9 cellular contexts compared by ENCODE assay signal in the genomic region with DNA sequence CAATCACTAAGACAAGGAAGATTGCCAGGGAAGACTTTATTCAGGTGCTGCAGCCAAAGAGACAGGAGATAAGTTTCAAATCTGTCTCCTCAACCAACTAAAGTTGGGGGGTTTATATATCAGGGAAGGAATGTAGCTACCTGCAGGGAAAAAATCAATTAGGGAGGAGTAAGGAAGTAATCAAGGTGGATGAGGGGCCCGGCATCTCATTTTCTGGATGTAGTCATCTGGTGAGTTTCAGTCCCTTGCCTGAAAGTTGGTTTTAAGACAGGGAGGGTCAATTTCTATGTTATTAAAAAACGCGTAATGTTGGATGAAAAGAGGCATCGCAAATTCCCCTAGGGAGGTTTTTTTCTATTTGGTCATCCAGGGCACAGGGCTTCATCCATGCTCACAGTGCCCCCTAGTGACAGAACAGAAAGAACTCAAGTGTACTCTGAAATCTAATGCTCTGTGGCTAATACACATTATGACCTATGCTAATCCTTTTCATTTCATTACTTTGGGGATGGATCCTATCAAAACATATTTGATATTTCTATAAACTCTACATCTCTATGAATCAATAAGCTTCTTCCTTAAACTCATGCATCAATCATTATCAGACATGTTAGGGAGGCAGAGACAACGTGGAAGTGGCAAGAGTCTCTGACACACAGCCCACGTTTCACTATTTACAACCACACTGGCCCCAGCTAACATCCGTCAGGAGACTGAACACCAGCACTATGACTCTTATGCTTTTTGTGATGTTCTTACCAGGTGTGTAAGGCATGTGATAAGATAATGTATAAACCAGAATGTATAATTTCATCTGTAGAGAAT.
DNase-seq lines count a peak whose midpoint lies in the region; ATAC-seq and TF ChIP-seq lines count a peak whose summit lies in the region.
"Had no signal": no experiment of that assay in that cellular context is flagged by ENCODE, and none has a peak within 500 bp of the region (broad histone marks: within the 10 kb centered on the region; RNA-seq: fewer than 3 reads in every experiment).

No MANE protein-coding gene starts in this region.

- no peaks in the 10 kb centered on the region for H3K27me3 Mint-ChIP-seq in activated T-cell treated with anti-CD3 and anti-CD28 coated beads, Interleukin-2, amount 50 U/mL, for 24 hours

- H3K27ac ChIP-seq in brain microvascular endothelial cell (no peak overlapping the region), lung (ENCODE audit: low read depth in 1 of 2, low read length in 1 of 2) (no peak overlapping the region)

- H3K27me3 ChIP-seq in brain microvascular endothelial cell (replicated peaks) (no peaks in the 10 kb centered on the region), lung (ENCODE audit: control insufficient read depth, insufficient read depth) (no peaks in the 10 kb centered on the region)

- peak; percentile 84 for ATAC-seq in GM21381 (IDR thresholded peaks at IDR 0.05; ENCODE audit: unreplicated experiment)
- ATAC-seq in HG03521 (IDR thresholded peaks at IDR 0.05; ENCODE audit: unreplicated experiment) = peak; percentile 82
- ATAC-seq in lung (ENCODE audit: insufficient read depth, low FRiP score) = peak; percentile 60

- H3K9me3 Mint-ChIP-seq in activated T-cell treated with anti-CD3 and anti-CD28 coated beads, Interleukin-2, amount 50 U/mL, for 24 hours = no peaks in the 10 kb centered on the region

- TF ChIP-seq CTCF in brain microvascular endothelial cell (IDR thresholded peaks at IDR 0.05; ENCODE audit: low read depth, low read length, missing control alignments) (peak; percentile 74), lung (IDR thresholded peaks at IDR 0.05; ENCODE audit: control extremely low read depth, extremely low read depth) (peak; percentile 11)

- H3K4me3 Mint-ChIP-seq in activated T-cell treated with anti-CD3 and anti-CD28 coated beads, Interleukin-2, amount 50 U/mL, for 24 hours = no peak overlapping the region

- DNase-seq in activated T-cell treated with anti-CD3 and anti-CD28 coated beads for 48 hours (ENCODE audit: low read depth) (peak; percentile 1), NCI-H82 (lab: John Stamatoyannopoulos, UW) (peak; percentile 78), brain microvascular endothelial cell (peak; percentile 6), lung (ENCODE audit: low spot score) (no peak)
- no peak for DNase-seq in activated T-cell treated with anti-CD3 and anti-CD28 coated beads, Interleukin-2, amount 50 U/mL, for 24 hours
- no peak for DNase-seq in stimulated activated naive CD4-positive, alpha-beta T cell treated with Interleukin-2 at 50 U/mL for 16 hours (lab: John Stamatoyannopoulos, UW)
- DNase-seq: left cardiac atrium had no signal

- in situ Hi-C loops in brain microvascular endothelial cell (cut with HindIII; ENCODE audit: low pct_ligation_motif_present, low sequenced_read_pairs) = no loop called here

- no peaks in the 10 kb centered on the region for H3K9me3 ChIP-seq in lung (ENCODE audit: control insufficient read depth in 2 of 2, insufficient read depth in 1 of 2, low read length in 1 of 2)

- H3K27ac Mint-ChIP-seq in activated T-cell treated with anti-CD3 and anti-CD28 coated beads, Interleukin-2, amount 50 U/mL, for 24 hours = no peak overlapping the region

- H3K36me3 ChIP-seq in brain microvascular endothelial cell (replicated peaks) (no peaks in the 10 kb centered on the region), lung (ENCODE audit: control insufficient read depth in 2 of 2, insufficient read depth in 2 of 2, low read length in 2 of 2) (no peaks in the 10 kb centered on the region)

- H3K4me3 ChIP-seq in brain microvascular endothelial cell (ENCODE audit: low read depth, low read length) (no peak overlapping the region), lung (no peak overlapping the region)

- no peaks in the 10 kb centered on the region for H3K4me1 ChIP-seq in lung (ENCODE audit: control insufficient read depth in 2 of 2, insufficient read depth in 2 of 2, low read length in 2 of 2)

- no peaks in the 10 kb centered on the region for H3K36me3 Mint-ChIP-seq in activated T-cell treated with anti-CD3 and anti-CD28 coated beads, Interleukin-2, amount 50 U/mL, for 24 hours (ENCODE audit: low read depth)

- WGBS in lung, 2 donors = 23 to 28% methylated on average over 7 of the region's 7 CpGs

- no peaks in the 10 kb centered on the region for H3K4me1 Mint-ChIP-seq in activated T-cell treated with anti-CD3 and anti-CD28 coated beads, Interleukin-2, amount 50 U/mL, for 24 hours (ENCODE audit: low read depth)

Comparison
In these comparisons a context has a peak if more than half of its experiments do, and no peak if none do; other contexts are left out.
1. DNase-seq: peak in activated T-cell treated with anti-CD3 and anti-CD28 coated beads for 48 hours (single experiment), NCI-H82 (single experiment) and brain microvascular endothelial cell (single experiment); none in activated T-cell treated with anti-CD3 and anti-CD28 coated beads, Interleukin-2, amount 50 U/mL, for 24 hours (single experiment), lung (single experiment) and stimulated activated naive CD4-positive, alpha-beta T cell treated with Interleukin-2 at 50 U/mL for 16 hours (single experiment).
2. Peak in every context shown above with its lines, with median percentiles within 50 percentile points of each other: ATAC-seq.